ENCODE assay signal across 8 cellular contexts in the genomic region with DNA sequence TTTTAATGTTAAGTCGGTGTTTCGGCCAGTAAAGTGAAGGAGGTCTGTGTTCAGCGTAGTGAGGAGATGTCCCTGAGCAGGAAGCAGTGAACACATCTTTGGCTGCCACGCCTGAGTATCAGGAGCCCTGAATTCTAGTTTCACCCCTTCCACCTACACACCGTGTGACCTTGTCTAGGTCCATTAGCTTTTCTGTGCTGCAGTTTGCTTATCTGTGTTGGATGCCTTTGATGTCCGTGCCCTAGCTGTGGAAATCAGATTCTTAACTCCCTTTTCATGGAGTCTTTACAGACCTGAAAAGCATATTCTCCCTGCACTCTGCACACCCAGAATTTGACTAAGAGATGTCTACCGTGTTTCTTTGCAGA. TPM values are rescaled to one million over a fixed set of nuclear protein-coding genes. Genes with fewer than 3 reads are reported as not detected.
DNase-seq lines count a peak whose midpoint lies in the region; ATAC-seq and TF ChIP-seq lines count a peak whose summit lies in the region.

No MANE protein-coding gene starts in this region.

- no peak for TF ChIP-seq EP300 in gastroesophageal sphincter (IDR thresholded peaks at IDR 0.05)

- TF ChIP-seq POLR2A in gastroesophageal sphincter (IDR thresholded peaks at IDR 0.05) = no peak

- H3K27ac Mint-ChIP-seq in activated CD4-positive, alpha-beta T cell treated with anti-CD3 and anti-CD28 coated beads for 36 hours = peak overlapping the region; percentile 99

- peaks cover 11 to 42% (median 12%) of the 10 kb centered on the region in 3 donors for H3K4me1 ChIP-seq in gastroesophageal sphincter

- WGBS in gastroesophageal sphincter (ENCODE audit: low coverage in 1 of 2), 2 donors = 5 to 8% methylated on average over 4 of the region's 7 CpGs

- peaks cover 21% of the 10 kb centered on the region for H3K36me3 Mint-ChIP-seq in activated CD4-positive, alpha-beta T cell treated with anti-CD3 and anti-CD28 coated beads for 36 hours (ENCODE audit: low read depth)

- intact Hi-C loops in activated CD4-positive, alpha-beta T cell treated with anti-CD3 and anti-CD28 coated beads for 36 hours (cut with DNase I, micrococcal nuclease) = loop anchor here (1.0 to 10.0 kb wide), 7 partner anchors 16 to 1937 kb away; partner anchors contain the start of genes GRPEL2 (in 1 of the 2) and TCERG1 (in 1 of the 2)

- peak overlapping the region; percentile 94 for H3K4me3 Mint-ChIP-seq in activated CD4-positive, alpha-beta T cell treated with anti-CD3 and anti-CD28 coated beads for 36 hours

- peaks cover 4% of the 10 kb centered on the region for H3K36me3 ChIP-seq in WERI-Rb-1
- peaks cover 0 to 4% of the 10 kb centered on the region in 2 donors for H3K36me3 ChIP-seq in gastroesophageal sphincter

- no peaks in the 10 kb centered on the region for H3K9me3 Mint-ChIP-seq in activated CD4-positive, alpha-beta T cell treated with anti-CD3 and anti-CD28 coated beads for 36 hours (ENCODE audit: low read depth)

- H3K27ac ChIP-seq in WERI-Rb-1 = peak overlapping the region; percentile 80
- peak overlapping the region; percentile 41 to 93 (median 90) for H3K27ac ChIP-seq in gastroesophageal sphincter

- H3K4me3 ChIP-seq in WERI-Rb-1 (ENCODE audit: low read depth, low read length) (peak overlapping the region; percentile 93), gastroesophageal sphincter (peak overlapping the region; percentile 53 to 87)

- DNase-seq in activated CD4-positive, alpha-beta T cell treated with anti-CD3 and anti-CD28 coated beads for 36 hours = peak; percentile 37
- no peak for DNase-seq in activated CD4-positive, alpha-beta T cell treated with anti-CD3 and anti-CD28 coated beads for 1 hour
- no peak for DNase-seq in WERI-Rb-1
- peak; percentile 11 for DNase-seq in pons (ENCODE audit: low spot score)
- no peak for DNase-seq in NCI-H1436 treated with DMSO at 0.1 percent for 48 hours (lab: John Stamatoyannopoulos, UW)
- DNase-seq in DMS153 (lab: John Stamatoyannopoulos, UW) = no peak

- POLR2A ChIA-PET in activated CD4-positive, alpha-beta T cell treated with anti-CD3 and anti-CD28 coated beads for 36 hours (lab: Charles Lee) = interaction anchor here (0.6 to 0.7 kb wide), 2 partner anchors 582 to 1972 kb away, joined by 3 read pairs; no protein-coding TSS in a partner anchor

- peaks cover 60% of the 10 kb centered on the region for H3K4me1 Mint-ChIP-seq in activated CD4-positive, alpha-beta T cell treated with anti-CD3 and anti-CD28 coated beads for 36 hours

- TF ChIP-seq CTCF in WERI-Rb-1 (IDR thresholded peaks at IDR 0.05; ENCODE audit: low read depth, low read length) (no peak), gastroesophageal sphincter (IDR thresholded peaks at IDR 0.05) (no peak)

- no peaks in the 10 kb centered on the region for H3K27me3 Mint-ChIP-seq in activated CD4-positive, alpha-beta T cell treated with anti-CD3 and anti-CD28 coated beads for 36 hours

- no peaks in the 10 kb centered on the region for H3K27me3 ChIP-seq in WERI-Rb-1 (ENCODE audit: insufficient read depth, low read depth, severe bottlenecking)
- no peaks in the 10 kb centered on the region for H3K27me3 ChIP-seq in gastroesophageal sphincter

- ATAC-seq in activated CD4-positive, alpha-beta T cell treated with anti-CD3 and anti-CD28 coated beads for 36 hours = peak; percentile 11
- ATAC-seq in HG02970 (IDR thresholded peaks at IDR 0.05; ENCODE audit: low FRiP score, unreplicated experiment) (peak; percentile 7), gastroesophageal sphincter (no peak)

- CTCF ChIA-PET in activated CD4-positive, alpha-beta T cell treated with anti-CD3 and anti-CD28 coated beads for 36 hours (lab: Charles Lee) = interaction anchor here (0.6 to 1.6 kb wide), 2 partner anchors 347 to 435 kb away, joined by 3 to 5 read pairs; no protein-coding TSS in a partner anchor

- H3K9me3 ChIP-seq in WERI-Rb-1 (ENCODE audit: severe bottlenecking) = no peaks in the 10 kb centered on the region
- H3K9me3 ChIP-seq in gastroesophageal sphincter = no peaks in the 10 kb centered on the region

RNA-seq across cellular contexts. Expression of gene FBXO38, which starts 0.6 kb away (rescaled TPM):
- 10 to 100 TPM; 47.5 to 65.4 TPM for total RNA-seq in activated CD4-positive, alpha-beta T cell treated with anti-CD3 and anti-CD28 coated beads for 36 hours
- total RNA-seq in gastroesophageal sphincter = 10 to 100 TPM; 29.6 to 80.2 (median 40.7) TPM

RNA-seq across cellular contexts. Expression of gene SPINK9, which starts 49.0 kb away (rescaled TPM):
- total RNA-seq in activated CD4-positive, alpha-beta T cell treated with anti-CD3 and anti-CD28 coated beads for 36 hours = not detected
- not detected for total RNA-seq in gastroesophageal sphincter

Comparison
In these comparisons a context has a peak if more than half of its experiments do, and no peak if none do; other contexts are left out.
1. DNase-seq: peak in activated CD4-positive, alpha-beta T cell treated with anti-CD3 and anti-CD28 coated beads for 36 hours (single experiment) and pons (single experiment); none in activated CD4-positive, alpha-beta T cell treated with anti-CD3 and anti-CD28 coated beads for 1 hour (single experiment), WERI-Rb-1 (single experiment), NCI-H1436 treated with DMSO at 0.1 percent for 48 hours (single experiment) and DMS153 (single experiment).